1 cellular context compared by ENCODE assay signal in the genomic region with DNA sequence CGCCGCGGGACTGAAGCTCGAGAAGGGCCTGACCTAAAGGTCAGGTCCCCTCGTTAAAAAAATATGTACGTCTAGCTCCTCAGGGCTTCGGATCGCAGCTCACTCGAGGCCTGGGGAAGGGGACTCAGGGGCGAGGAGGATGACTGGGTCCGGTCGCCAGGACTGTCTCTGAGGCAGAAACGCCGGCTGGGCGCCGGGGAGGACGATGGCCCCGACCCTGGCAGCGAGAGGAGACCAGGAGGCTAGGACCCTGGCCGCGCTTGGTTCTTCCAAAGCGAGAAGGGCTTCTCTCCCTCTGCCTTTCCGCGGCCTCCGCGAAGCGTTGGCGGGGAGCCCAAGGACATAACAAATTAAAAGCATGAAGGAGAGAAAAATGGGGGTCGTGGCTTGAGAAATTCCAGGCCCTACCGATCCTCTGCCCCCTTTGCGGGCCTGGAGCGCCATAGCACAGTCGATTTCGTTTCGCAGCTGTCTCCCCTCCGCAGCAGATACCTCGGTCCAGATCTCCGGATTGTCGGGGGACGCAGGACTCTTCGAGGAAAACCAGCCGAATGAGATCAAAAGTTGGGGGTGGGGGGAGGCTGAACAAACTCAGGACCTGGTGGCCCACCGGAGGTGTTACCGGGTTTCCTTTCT.
TF ChIP-seq lines count a peak whose summit lies in the region.

No MANE protein-coding gene starts in this region.

TF ChIP-seq in SK-N-SH treated with all-trans-retinoic acid at 6 μM for 48 hours, 23 proteins besides CTCF, POLR2A, EP300 and RAD21 (continued from another document):
- TF ChIP-seq OSR1 (CRISPR knock-in tag; IDR thresholded peaks at IDR 0.05), result no peak
- TF ChIP-seq ESRRG (CRISPR knock-in tag; IDR thresholded peaks at IDR 0.05), result no peak
